ENCODE assay signal across 1 cellular context in the genomic region with DNA sequence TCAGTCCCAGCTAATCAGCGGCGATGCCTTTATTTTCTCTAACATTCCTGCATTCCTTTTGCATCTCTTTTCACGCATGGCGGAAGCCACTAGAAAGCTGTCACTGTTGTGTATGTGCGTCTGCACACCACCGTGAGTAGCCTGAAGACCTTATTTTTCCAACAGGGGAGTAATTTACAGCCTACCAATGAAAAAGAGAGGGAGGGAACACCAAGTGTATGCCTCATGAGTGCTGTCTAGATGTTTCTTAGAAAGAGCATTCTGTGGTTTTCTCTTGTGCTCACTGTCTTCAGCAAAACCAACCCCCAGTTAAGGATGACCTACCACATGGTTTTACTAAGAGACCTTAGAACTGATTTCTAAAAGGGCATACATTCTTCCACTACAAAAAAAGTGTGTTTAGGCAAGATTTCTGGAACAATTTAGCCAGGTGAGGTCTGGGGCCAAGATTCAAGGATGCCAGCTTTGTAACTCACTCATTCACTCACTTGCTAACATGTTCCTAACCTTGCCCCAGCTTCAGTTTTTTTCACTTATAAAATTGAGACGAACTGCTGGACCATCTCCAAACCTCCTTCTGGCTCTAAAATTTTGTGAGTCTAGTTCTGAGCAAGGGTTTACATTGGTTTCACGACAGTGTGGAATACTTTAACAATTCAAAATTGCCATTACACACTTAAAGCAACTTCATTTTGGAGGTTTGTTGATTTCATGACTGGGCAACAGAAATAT.
TF ChIP-seq lines count a peak whose summit lies in the region.

No MANE protein-coding gene starts in this region.

TF ChIP-seq in SK-N-SH, 30 proteins besides CTCF, POLR2A, EP300 and RAD21 (continued from another document):
- TF ChIP-seq, protein P1, sequence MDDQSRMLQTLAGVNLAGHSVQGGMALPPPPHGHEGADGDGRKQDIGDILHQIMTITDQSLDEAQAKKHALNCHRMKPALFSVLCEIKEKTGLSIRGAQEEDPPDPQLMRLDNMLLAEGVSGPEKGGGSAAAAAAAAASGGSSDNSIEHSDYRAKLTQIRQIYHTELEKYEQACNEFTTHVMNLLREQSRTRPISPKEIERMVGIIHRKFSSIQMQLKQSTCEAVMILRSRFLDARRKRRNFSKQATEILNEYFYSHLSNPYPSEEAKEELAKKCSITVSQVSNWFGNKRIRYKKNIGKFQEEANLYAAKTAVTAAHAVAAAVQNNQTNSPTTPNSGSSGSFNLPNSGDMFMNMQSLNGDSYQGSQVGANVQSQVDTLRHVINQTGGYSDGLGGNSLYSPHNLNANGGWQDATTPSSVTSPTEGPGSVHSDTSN (IDR thresholded peaks at IDR 0.05), result no peak
- no peak for TF ChIP-seq IRF3 (IDR thresholded peaks at IDR 0.05; ENCODE audit: low read depth, low read length)
- TF ChIP-seq RCOR1 (IDR thresholded peaks at IDR 0.05; ENCODE audit: low read length), result no peak
- TF ChIP-seq USF2 (IDR thresholded peaks at IDR 0.05; ENCODE audit: borderline replicate concordance, low read depth, low read length), result no peak
